Comparison of ENCODE assay signal across 8 cellular contexts in the genomic region with DNA sequence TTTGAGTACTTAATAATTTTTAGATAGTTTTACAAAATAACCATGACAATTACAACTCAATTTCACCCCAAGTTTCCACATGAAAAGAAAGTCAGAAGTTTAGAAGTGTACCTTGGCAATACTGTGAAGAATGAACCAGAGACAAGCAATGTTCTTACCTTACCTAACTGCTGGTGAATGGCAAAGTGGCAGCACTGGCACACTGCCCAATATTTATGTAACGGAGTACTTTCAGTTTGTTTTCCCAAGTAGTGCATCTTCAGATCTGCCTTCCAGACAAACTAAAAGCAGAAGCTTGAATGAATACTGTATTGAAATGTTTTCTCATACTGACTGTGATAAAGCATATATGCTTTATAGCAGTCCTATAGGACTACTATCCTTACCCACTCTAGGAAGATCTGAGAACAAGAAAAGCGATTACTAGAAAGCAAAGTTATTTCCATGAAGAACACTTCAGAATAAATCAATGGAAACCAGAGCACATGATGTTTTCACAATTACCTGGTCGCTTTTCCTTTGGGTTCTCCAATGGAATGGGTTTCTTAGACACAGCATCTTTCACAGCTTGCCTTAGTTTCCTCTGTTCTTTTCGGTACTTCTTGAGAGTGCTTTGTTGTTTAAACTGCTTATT. TPM values are rescaled to one million over a fixed set of nuclear protein-coding genes. Genes with fewer than 3 reads are reported as not detected.
DNase-seq lines count a peak whose midpoint lies in the region; ATAC-seq and TF ChIP-seq lines count a peak whose summit lies in the region.

No MANE protein-coding gene starts in this region.

- peaks cover 18% of the 10 kb centered on the region for H3K27me3 Mint-ChIP-seq in nephron progenitor cell (ENCODE audit: low read depth, poor library complexity)

- peaks cover 31% of the 10 kb centered on the region for H3K4me1 Mint-ChIP-seq in nephron progenitor cell

- peaks cover 5% of the 10 kb centered on the region for H3K9me3 Mint-ChIP-seq in nephron progenitor cell

- no peak overlapping the region for H3K4me3 ChIP-seq in lower leg skin (ENCODE audit: low read depth, poor library complexity, severe bottlenecking)

- TF ChIP-seq CTCF in nephron progenitor cell (IDR thresholded peaks at IDR 0.05) (no peak), lower leg skin (IDR thresholded peaks at IDR 0.05) (no peak)

- no peak for ATAC-seq in GM21723 (IDR thresholded peaks at IDR 0.05; ENCODE audit: unreplicated experiment)
- ATAC-seq in GM18511 (IDR thresholded peaks at IDR 0.05; ENCODE audit: unreplicated experiment): no peak

- peak; percentile 14 for DNase-seq in G401 (ENCODE audit: low spot score)
- peak; percentile 20 for DNase-seq in NCI-H2029 (lab: John Stamatoyannopoulos, UW)
- peak; percentile 27 for DNase-seq in central memory CD4-positive, alpha-beta T cell
- DNase-seq in nephron progenitor cell: no peak
- DNase-seq in islet precursor cell: no peak
- no peak for DNase-seq in lower leg skin (ENCODE audit: low spot score in 2 of 2)

- peak overlapping the region; percentile 98 for H3K4me3 Mint-ChIP-seq in nephron progenitor cell

- no peak overlapping the region for H3K27ac Mint-ChIP-seq in nephron progenitor cell

- TF ChIP-seq POLR2A in lower leg skin (IDR thresholded peaks at IDR 0.05): no peak

- H3K36me3 Mint-ChIP-seq in nephron progenitor cell (ENCODE audit: low read depth): peaks cover 49% of the 10 kb centered on the region

- 59 to 62% methylated on average over 4 of the region's 4 CpGs for WGBS in lower leg skin, 2 donors

- in situ Hi-C loops in G401 (cut with HindIII; ENCODE audit: low sequenced_read_pairs): no loop called here

- intact Hi-C loops in lower leg skin (cut with DNase I; ENCODE audit: low total_unique reads): no loop called here

RNA-seq across cellular contexts. Expression of gene NOC3L, which starts 1.5 kb away (rescaled TPM):
- total RNA-seq in G401 (2014; rRNA removed; shearing (Covaris generic)): 27.7 and 48.2 TPM in 2 replicates
- 10 to 100 TPM in 2 of 4 donors, 1 to 10 TPM in 2; 8.7 to 14.2 (median 10.3) TPM for total RNA-seq in lower leg skin

RNA-seq across cellular contexts. Expression of gene TBC1D12, which starts 41.1 kb away (rescaled TPM):
- total RNA-seq in G401 (2014; rRNA removed; shearing (Covaris generic)): 14.9 and 17.8 TPM in 2 replicates
- 10 to 100 TPM; 16.3 to 19.1 (median 18.1) TPM for total RNA-seq in lower leg skin

Comparison
In these comparisons a context has a peak if more than half of its experiments do, and no peak if none do; other contexts are left out.
1. DNase-seq: peak in G401 (single experiment), NCI-H2029 (single experiment) and central memory CD4-positive, alpha-beta T cell (single experiment); none in nephron progenitor cell (single experiment), islet precursor cell (single experiment) and lower leg skin (0 of 2).